In genomic region chr2:134723742-134724141, GRCh38 we compare ENCODE assay signal across 9 cellular contexts. TPM values are rescaled to one million over a fixed set of nuclear protein-coding genes. Genes with fewer than 3 reads are reported as not detected.
DNase-seq lines count a peak whose midpoint lies in the region; ATAC-seq, FAIRE-seq and TF ChIP-seq lines count a peak whose summit lies in the region.
"Not testable (repeated sequence)": the region's sequence is repeated elsewhere in the genome, so short reads cannot be mapped to it uniquely, and the experiment has no call there.
"Had no signal": no experiment of that assay in that cellular context is flagged by ENCODE, and none has a peak within 500 bp of the region (broad histone marks: within the 10 kb centered on the region; RNA-seq: fewer than 3 reads in every experiment).

No MANE protein-coding gene starts in this region.

- H3K4me3 ChIP-seq in A549; HEK293 (ENCODE audit: low read depth, low read length); Karpas-422 (ENCODE audit: low read length): not testable (repeated sequence)

- CTCF ChIA-PET in A549 (lab: Yijun Ruan, JAX) = interaction anchor here (1.0 kb wide), 1 partner anchor 20 kb away, joined by 3 read pairs; no protein-coding TSS in a partner anchor
- CTCF ChIA-PET in HEK293 (lab: Yijun Ruan, JAX) = not testable (repeated sequence)

- not testable (repeated sequence) for H3K9me2 ChIP-seq in Karpas-422 (replicated peaks; ENCODE audit: insufficient read depth, low read length)

- 8% methylated on average over 2 of the region's 2 CpGs for WGBS in A549 (ENCODE audit: missing lambda C conversion rate)

- H3K27me3 ChIP-seq in Karpas-422 (ENCODE audit: low read length) = not testable (repeated sequence)

- TF ChIP-seq EP300 in A549 (IDR thresholded peaks at IDR 0.05) = not testable (repeated sequence)

- not testable (repeated sequence) for H3K4me2 ChIP-seq in A549
- peak overlapping the region; percentile 43 for H3K4me2 ChIP-seq in Karpas-422 (ENCODE audit: low read depth, low read length, poor library complexity, severe bottlenecking)

- not testable (repeated sequence) for H3K4me1 ChIP-seq in A549; HEK293 (ENCODE audit: control insufficient read depth, insufficient read depth, low read length)
- H3K4me1 ChIP-seq in Karpas-422 (ENCODE audit: low read length) = peaks cover 26% of the 10 kb centered on the region

- POLR2A ChIA-PET in A549 (lab: Yijun Ruan, JAX); HEK293 (lab: Yijun Ruan, JAX): not testable (repeated sequence)

- not testable (repeated sequence) for H3K9me3 ChIP-seq in A549; HEK293 (ENCODE audit: control insufficient read depth, insufficient read depth, low read depth, low read length); Karpas-422 (ENCODE audit: low read length)

- not testable (repeated sequence) for TF ChIP-seq CTCF in A549 (IDR thresholded peaks at IDR 0.05); HEK293 (tag by site-specific recombination; IDR thresholded peaks at IDR 0.05)

- H4K20me1 ChIP-seq in Karpas-422 (ENCODE audit: insufficient read depth, low read depth, low read length) = not testable (repeated sequence)

- TF ChIP-seq POLR2A in A549 (IDR thresholded peaks at IDR 0.05; ENCODE audit: low read length) = not testable (repeated sequence)

- not testable (repeated sequence) for H3K27ac ChIP-seq in A549; HEK293 (ENCODE audit: extremely low read depth, low read depth, low read length); Karpas-422 (ENCODE audit: low read length)

- not testable (repeated sequence) for H2AFZ ChIP-seq in Karpas-422 (ENCODE audit: low read length)

- not testable (repeated sequence) for TF ChIP-seq RAD21 in A549 (conservative IDR thresholded peaks at IDR 0.05 in 1 of 2, IDR thresholded peaks at IDR 0.05 in 1 of 2)

- not testable (repeated sequence) for DNase-seq in A549 (ENCODE audit: low read depth in 1 of 2, low spot score in 1 of 2); Karpas-422

- H3K79me2 ChIP-seq in Karpas-422 (ENCODE audit: low read length) = not testable (repeated sequence)

- H3K36me3 ChIP-seq in HEK293 (ENCODE audit: control insufficient read depth in 2 of 2, insufficient read depth in 1 of 2, low read length in 2 of 2); Karpas-422 (ENCODE audit: insufficient read depth, low read length): not testable (repeated sequence)

- not testable (repeated sequence) for ATAC-seq in A549

- H3K9ac ChIP-seq in Karpas-422 (ENCODE audit: low read length) = not testable (repeated sequence)

- FAIRE-seq in A549 (lab: Jason Lieb, UNC) = not testable (repeated sequence)

TF ChIP-seq in A549, 52 proteins besides CTCF, POLR2A, EP300 and RAD21:
- peak; percentile 60 for TF ChIP-seq ZC3H11A (IDR thresholded peaks at IDR 0.05)

TF ChIP-seq in HEK293, 187 proteins besides CTCF, POLR2A, EP300 and RAD21:
- TF ChIP-seq ZNF140 (tag by site-specific recombination; IDR thresholded peaks at IDR 0.05) (peak; percentile 61; the same call in 1 of the 2 replicates), ZNF394 (tag by site-specific recombination; IDR thresholded peaks at IDR 0.05; ENCODE audit: borderline replicate concordance) (peak; percentile 53; the same call in 1 of the 2 replicates), ZNF555 (tag by site-specific recombination; conservative IDR thresholded peaks at IDR 0.05) (peak; percentile 39; the same call in 1 of the 2 replicates), ZBTB8A (tag by site-specific recombination; IDR thresholded peaks at IDR 0.05) (0 out of 2 replicates have a peak, but pooled peaks have one; percentile 16), ZNF654 (tag by site-specific recombination; IDR thresholded peaks at IDR 0.05; ENCODE audit: low read depth) (peak; percentile 8; the same call in 1 of the 2 replicates), ZNF623 (tag by site-specific recombination; IDR thresholded peaks at IDR 0.05) (peak; percentile 35; the same call in 1 of the 2 replicates), ZNF292 (tag by site-specific recombination; IDR thresholded peaks at IDR 0.05; ENCODE audit: borderline replicate concordance, low read depth) (0 out of 2 replicates have a peak, but pooled peaks have one; percentile 16), ZNF426 (tag by site-specific recombination; IDR thresholded peaks at IDR 0.05) (peak; percentile 48)
- TF ChIP-seq, protein P1, sequence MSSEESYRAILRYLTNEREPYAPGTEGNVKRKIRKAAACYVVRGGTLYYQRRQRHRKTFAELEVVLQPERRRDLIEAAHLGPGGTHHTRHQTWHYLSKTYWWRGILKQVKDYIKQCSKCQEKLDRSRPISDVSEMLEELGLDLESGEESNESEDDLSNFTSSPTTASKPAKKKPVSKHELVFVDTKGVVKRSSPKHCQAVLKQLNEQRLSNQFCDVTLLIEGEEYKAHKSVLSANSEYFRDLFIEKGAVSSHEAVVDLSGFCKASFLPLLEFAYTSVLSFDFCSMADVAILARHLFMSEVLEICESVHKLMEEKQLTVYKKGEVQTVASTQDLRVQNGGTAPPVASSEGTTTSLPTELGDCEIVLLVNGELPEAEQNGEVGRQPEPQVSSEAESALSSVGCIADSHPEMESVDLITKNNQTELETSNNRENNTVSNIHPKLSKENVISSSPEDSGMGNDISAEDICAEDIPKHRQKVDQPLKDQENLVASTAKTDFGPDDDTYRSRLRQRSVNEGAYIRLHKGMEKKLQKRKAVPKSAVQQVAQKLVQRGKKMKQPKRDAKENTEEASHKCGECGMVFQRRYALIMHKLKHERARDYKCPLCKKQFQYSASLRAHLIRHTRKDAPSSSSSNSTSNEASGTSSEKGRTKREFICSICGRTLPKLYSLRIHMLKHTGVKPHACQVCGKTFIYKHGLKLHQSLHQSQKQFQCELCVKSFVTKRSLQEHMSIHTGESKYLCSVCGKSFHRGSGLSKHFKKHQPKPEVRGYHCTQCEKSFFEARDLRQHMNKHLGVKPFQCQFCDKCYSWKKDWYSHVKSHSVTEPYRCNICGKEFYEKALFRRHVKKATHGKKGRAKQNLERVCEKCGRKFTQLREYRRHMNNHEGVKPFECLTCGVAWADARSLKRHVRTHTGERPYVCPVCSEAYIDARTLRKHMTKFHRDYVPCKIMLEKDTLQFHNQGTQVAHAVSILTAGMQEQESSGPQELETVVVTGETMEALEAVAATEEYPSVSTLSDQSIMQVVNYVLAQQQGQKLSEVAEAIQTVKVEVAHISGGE (tag by site-specific recombination; conservative IDR thresholded peaks at IDR 0.05; ENCODE audit: low read depth) = peak; percentile 48
- TF ChIP-seq, protein P2, sequence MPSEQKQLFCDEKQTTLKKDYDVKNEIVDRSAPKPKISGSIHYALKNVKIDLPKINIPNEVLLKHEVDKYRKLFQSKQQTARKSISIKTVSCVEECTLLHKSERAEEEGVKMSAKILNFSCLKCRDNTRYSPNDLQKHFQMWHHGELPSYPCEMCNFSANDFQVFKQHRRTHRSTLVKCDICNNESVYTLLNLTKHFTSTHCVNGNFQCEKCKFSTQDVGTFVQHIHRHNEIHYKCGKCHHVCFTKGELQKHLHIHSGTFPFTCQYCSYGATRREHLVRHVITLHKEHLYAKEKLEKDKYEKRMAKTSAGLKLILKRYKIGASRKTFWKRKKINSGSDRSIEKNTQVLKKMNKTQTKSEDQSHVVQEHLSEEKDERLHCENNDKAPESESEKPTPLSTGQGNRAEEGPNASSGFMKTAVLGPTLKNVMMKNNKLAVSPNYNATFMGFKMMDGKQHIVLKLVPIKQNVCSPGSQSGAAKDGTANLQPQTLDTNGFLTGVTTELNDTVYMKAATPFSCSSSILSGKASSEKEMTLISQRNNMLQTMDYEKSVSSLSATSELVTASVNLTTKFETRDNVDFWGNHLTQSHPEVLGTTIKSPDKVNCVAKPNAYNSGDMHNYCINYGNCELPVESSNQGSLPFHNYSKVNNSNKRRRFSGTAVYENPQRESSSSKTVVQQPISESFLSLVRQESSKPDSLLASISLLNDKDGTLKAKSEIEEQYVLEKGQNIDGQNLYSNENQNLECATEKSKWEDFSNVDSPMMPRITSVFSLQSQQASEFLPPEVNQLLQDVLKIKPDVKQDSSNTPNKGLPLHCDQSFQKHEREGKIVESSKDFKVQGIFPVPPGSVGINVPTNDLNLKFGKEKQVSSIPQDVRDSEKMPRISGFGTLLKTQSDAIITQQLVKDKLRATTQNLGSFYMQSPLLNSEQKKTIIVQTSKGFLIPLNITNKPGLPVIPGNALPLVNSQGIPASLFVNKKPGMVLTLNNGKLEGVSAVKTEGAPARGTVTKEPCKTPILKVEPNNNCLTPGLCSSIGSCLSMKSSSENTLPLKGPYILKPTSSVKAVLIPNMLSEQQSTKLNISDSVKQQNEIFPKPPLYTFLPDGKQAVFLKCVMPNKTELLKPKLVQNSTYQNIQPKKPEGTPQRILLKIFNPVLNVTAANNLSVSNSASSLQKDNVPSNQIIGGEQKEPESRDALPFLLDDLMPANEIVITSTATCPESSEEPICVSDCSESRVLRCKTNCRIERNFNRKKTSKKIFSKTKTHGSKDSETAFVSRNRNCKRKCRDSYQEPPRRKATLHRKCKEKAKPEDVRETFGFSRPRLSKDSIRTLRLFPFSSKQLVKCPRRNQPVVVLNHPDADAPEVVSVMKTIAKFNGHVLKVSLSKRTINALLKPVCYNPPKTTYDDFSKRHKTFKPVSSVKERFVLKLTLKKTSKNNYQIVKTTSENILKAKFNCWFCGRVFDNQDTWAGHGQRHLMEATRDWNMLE (tag by site-specific recombination; conservative IDR thresholded peaks at IDR 0.05; ENCODE audit: low read depth) = peak; percentile 56; the same call in 1 of the 2 replicates

RNA-seq across cellular contexts. Expression of gene TMEM163, which starts 4.9 kb away (rescaled TPM):
- polyA plus RNA-seq in A549 (2011; rRNA removed) (not detected in 2 replicates), A549 (2017; fragmentation: RNase III; extraction: RNeasy Plus Mini Kit Qiagen cat#74134 plus additional on column Dnase treatment) (0.07 TPM in 1 of 3 replicates, not detected in the others)
- not detected in 2 replicates for polyA plus RNA-seq in A549 (2012; cell fraction: cytosol; rRNA removed)
- polyA plus RNA-seq in A549 (2012; cell fraction: nucleus; rRNA removed) = 0.02 TPM in 1 of 2 replicates, not detected in the other
- polyA minus RNA-seq in A549 (2011; rRNA and poly(A)+ RNA removed) = not detected in 2 replicates
- total RNA-seq in Karpas-422 (2014; rRNA removed; shearing (Covaris generic); ENCODE audit: low replicate concordance) = 4.7 and 7.3 TPM in 2 replicates
- total RNA-seq: A673; CD4-positive, alpha-beta memory T cell; CD8-positive, alpha-beta memory T cell had no signal
- polyA plus RNA-seq: AG04450, BJ, CD14-positive monocyte had no signal
